9 cellular contexts compared by ENCODE assay signal in genomic region chr6:113856571-113857564, GRCh38. TPM values are rescaled to one million over a fixed set of nuclear protein-coding genes. Genes with fewer than 3 reads are reported as not detected.
A peak's percentile ranks its signal among the peaks of the same experiment; 100 is the strongest.
DNase-seq lines count a peak whose midpoint lies in the region; ATAC-seq, FAIRE-seq and TF ChIP-seq lines count a peak whose summit lies in the region.
"Had no signal": no experiment of that assay in that cellular context is flagged by ENCODE, and none has a peak within 500 bp of the region (broad histone marks: within the 10 kb centered on the region; RNA-seq: fewer than 3 reads in every experiment).

Gene MARCKS (plus strand): TSS chr6:113857345. CDS start chr6:113857746, 401 bp downstream.

- no peaks in the 10 kb centered on the region for H3K9me3 ChIP-seq in psoas muscle

- WGBS in psoas muscle, 3 donors: 0 to 1% (median 1%) methylated on average over 50 of the region's 50 CpGs

- peaks cover 5% of the 10 kb centered on the region for H3K4me1 ChIP-seq in psoas muscle

- in situ Hi-C loops in brain microvascular endothelial cell (cut with HindIII; ENCODE audit: low pct_ligation_motif_present, low sequenced_read_pairs): no loop called here

- no peak for TF ChIP-seq CTCF in brain microvascular endothelial cell (IDR thresholded peaks at IDR 0.05; ENCODE audit: low read depth, low read length, missing control alignments)
- no peak for TF ChIP-seq CTCF in psoas muscle (IDR thresholded peaks at IDR 0.05)

- DNase-seq in activated CD4-positive, alpha-beta T cell treated with anti-CD3 and anti-CD28 coated beads for 48 hours: peak; percentile 56
- DNase-seq in activated CD4-positive, alpha-beta T cell treated with anti-CD3 and anti-CD28 coated beads, Interleukin-2, amount 50 U/mL, for 4 hours: no peak
- no peak for DNase-seq in H54 (ENCODE audit: insufficient read length, low spot score)
- DNase-seq in LoVo (ENCODE audit: low spot score): peak; percentile 89
- DNase-seq in RKO (ENCODE audit: low spot score): peak; percentile 78
- peak; percentile 89 for DNase-seq in brain microvascular endothelial cell
- peak in 47 of 51 donors; percentile 23 to 92 (median 70) for DNase-seq in hypothalamus (lab: John Stamatoyannopoulos, UW)
- DNase-seq in psoas muscle: peak; percentile 79 to 85

- H3K27me3 ChIP-seq in brain microvascular endothelial cell (replicated peaks) (no peaks in the 10 kb centered on the region), psoas muscle (ENCODE audit: insufficient read depth in 3 of 3, low read length in 2 of 3) (no peaks in the 10 kb centered on the region)

- H3K36me3 ChIP-seq in brain microvascular endothelial cell (replicated peaks) (peaks cover 26% of the 10 kb centered on the region), psoas muscle (ENCODE audit: insufficient read depth in 1 of 2, low read depth in 1 of 2) (no peaks in the 10 kb centered on the region)

- H3K27ac ChIP-seq in brain microvascular endothelial cell (peak within 1 kb of the TSS; percentile 99), psoas muscle (peak within 1 kb of the TSS; percentile 95)

- intact Hi-C loops in psoas muscle (cut with DNase I): loop anchor here (5.0 to 10.0 kb wide), 7 partner anchors 35 to 1075 kb away; no protein-coding TSS in a partner anchor

- FAIRE-seq in H54 (lab: Jason Lieb, UNC): no peak
- FAIRE-seq: G401.6 had no signal

- ATAC-seq in psoas muscle: peak; percentile 55 to 70 (median 61)

- H3K4me3 ChIP-seq in brain microvascular endothelial cell (ENCODE audit: low read depth, low read length) (peak within 1 kb of the TSS; percentile 100), psoas muscle (peak within 1 kb of the TSS; percentile 96)

- peak; percentile 28; the same call in 1 of the 2 replicates for TF ChIP-seq POLR2A in H54 (IDR thresholded peaks at IDR 0.05; ENCODE audit: low read depth, low read length)

RNA-seq across cellular contexts. Expression of gene MARCKS, which starts in this region (rescaled TPM):
- 10 to 100 TPM in 2 of 4 donors, 1 to 10 TPM in 2; 6.7 to 56.3 (median 12.5) TPM for total RNA-seq in psoas muscle
- polyA plus RNA-seq in psoas muscle: 1 to 10 TPM; 3.1 to 6.3 (median 3.6) TPM

Comparison
In these comparisons a context has a peak if more than half of its experiments do, and no peak if none do; other contexts are left out.
1. DNase-seq: peak in activated CD4-positive, alpha-beta T cell treated with anti-CD3 and anti-CD28 coated beads for 48 hours (single experiment), LoVo (single experiment), RKO (single experiment), brain microvascular endothelial cell (single experiment), hypothalamus (47 of 51) and psoas muscle (2 of 2); none in activated CD4-positive, alpha-beta T cell treated with anti-CD3 and anti-CD28 coated beads, Interleukin-2, amount 50 U/mL, for 4 hours (0 of 2) and H54 (single experiment).